In the genomic region with DNA sequence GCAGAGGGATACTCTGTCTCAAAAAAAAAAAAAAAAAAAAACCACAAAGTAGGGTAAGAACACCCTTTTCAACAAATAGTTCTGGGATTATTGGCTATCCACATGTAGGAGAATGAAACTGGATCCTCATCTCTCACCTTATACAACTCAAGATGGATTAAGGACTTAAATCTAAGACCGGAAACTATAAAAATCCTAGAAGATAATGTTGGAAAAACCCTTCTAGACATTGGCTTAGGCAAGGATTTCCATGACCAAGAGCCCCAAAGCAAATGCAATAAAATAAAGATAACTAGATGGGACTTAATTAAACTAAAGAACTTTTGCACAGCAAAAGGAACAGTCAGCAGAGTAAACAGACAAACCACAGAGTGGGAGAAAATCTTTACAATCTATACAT, we compare ENCODE assay signal across 3 cellular contexts.
A peak's percentile ranks its signal among the peaks of the same experiment; 100 is the strongest.
DNase-seq lines count a peak whose midpoint lies in the region; TF ChIP-seq lines count a peak whose summit lies in the region.
"Not testable (repeated sequence)": the region's sequence is repeated elsewhere in the genome, so short reads cannot be mapped to it uniquely, and the experiment has no call there.

No MANE protein-coding gene starts in this region.

- not testable (repeated sequence) for H3K27me3 ChIP-seq in smooth muscle cell (ENCODE audit: low read depth)

- not testable (repeated sequence) for H3K9ac ChIP-seq in smooth muscle cell (ENCODE audit: low read depth)

- not testable (repeated sequence) for H3F3A ChIP-seq in smooth muscle cell (ENCODE audit: low read depth)

- H2AFZ ChIP-seq in smooth muscle cell (ENCODE audit: low read depth), result not testable (repeated sequence)

- CTCF ChIA-PET in HEK293 (lab: Yijun Ruan, JAX), result interaction anchor here (0.6 to 0.8 kb wide), 2 partner anchors 9 to 96 kb away, joined by 4 to 5 read pairs; no protein-coding TSS in a partner anchor

- TF ChIP-seq CTCF in HEK293 (tag by site-specific recombination; IDR thresholded peaks at IDR 0.05); fibroblast of villous mesenchyme (IDR thresholded peaks at IDR 0.05; ENCODE audit: insufficient read depth, low read depth, low read length); smooth muscle cell (IDR thresholded peaks at IDR 0.05; ENCODE audit: borderline replicate concordance, insufficient read depth, poor library complexity, severe bottlenecking): not testable (repeated sequence)

- H3K4me3 ChIP-seq in HEK293 (ENCODE audit: low read depth, low read length); fibroblast of villous mesenchyme (ENCODE audit: low read depth, low read length); smooth muscle cell: not testable (repeated sequence)

- DNase-seq in fibroblast of villous mesenchyme (ENCODE audit: low read depth), result peak; percentile 40
- not testable (repeated sequence) for DNase-seq in smooth muscle cell (lab: John Stamatoyannopoulos, UW; ENCODE audit: unreplicated experiment)

- H3K9me3 ChIP-seq in HEK293 (ENCODE audit: control insufficient read depth, insufficient read depth, low read depth, low read length); smooth muscle cell (replicated peaks; ENCODE audit: low read depth): not testable (repeated sequence)

- H3K36me3 ChIP-seq in HEK293 (ENCODE audit: control insufficient read depth in 2 of 2, insufficient read depth in 1 of 2, low read length in 2 of 2); smooth muscle cell (ENCODE audit: low read depth): not testable (repeated sequence)

- H4K20me1 ChIP-seq in smooth muscle cell (ENCODE audit: low read depth), result not testable (repeated sequence)

- 35% methylated on average over 1 of the region's 1 CpG for WGBS in smooth muscle cell (ENCODE audit: low lambda C conversion rate)

- H3K4me2 ChIP-seq in smooth muscle cell, result peak overlapping the region; percentile 28

- not testable (repeated sequence) for H3K27ac ChIP-seq in HEK293 (ENCODE audit: extremely low read depth, low read depth, low read length); smooth muscle cell (ENCODE audit: low read depth)

- not testable (repeated sequence) for H3K79me2 ChIP-seq in smooth muscle cell (ENCODE audit: low read depth)

- H3K4me1 ChIP-seq in HEK293 (ENCODE audit: control insufficient read depth, insufficient read depth, low read length); smooth muscle cell (ENCODE audit: low read depth): not testable (repeated sequence)

- POLR2A ChIA-PET in HEK293 (lab: Yijun Ruan, JAX), result not testable (repeated sequence)

TF ChIP-seq in HEK293, 187 proteins besides CTCF, POLR2A, EP300 and RAD21:
- peak; percentile 60 for TF ChIP-seq ZXDB (tag by site-specific recombination; IDR thresholded peaks at IDR 0.05)
- TF ChIP-seq FEZF1 (tag by site-specific recombination; IDR thresholded peaks at IDR 0.05), result peak; percentile 80
- TF ChIP-seq ZNF843 (tag by site-specific recombination; IDR thresholded peaks at IDR 0.05), result peak; percentile 59; the same call in 1 of the 2 replicates
